Comparison of ENCODE assay signal across 1 cellular context in genomic region chr3:73031573-73032103, GRCh38.
TF ChIP-seq lines count a peak whose summit lies in the region.

No MANE protein-coding gene starts in this region.

TF ChIP-seq in HepG2, 621 proteins besides CTCF, POLR2A, EP300 and RAD21:
- peak; percentile 81 for TF ChIP-seq ZNF652 (CRISPR knock-in tag; IDR thresholded peaks at IDR 0.05; ENCODE audit: borderline replicate concordance, low read depth)
- no peak for TF ChIP-seq ZBTB39 (CRISPR knock-in tag; IDR thresholded peaks at IDR 0.05)
- TF ChIP-seq ZBTB10 (CRISPR knock-in tag; IDR thresholded peaks at IDR 0.05; ENCODE audit: borderline replicate concordance), result no peak
